In genomic region chr10:11837372-11838161, GRCh38 we compare ENCODE assay signal across 21 cellular contexts. TPM values are rescaled to one million over a fixed set of nuclear protein-coding genes. Genes with fewer than 3 reads are reported as not detected.
DNase-seq lines count a peak whose midpoint lies in the region; ATAC-seq, FAIRE-seq and TF ChIP-seq lines count a peak whose summit lies in the region.
"Had no signal": no experiment of that assay in that cellular context is flagged by ENCODE, and none has a peak within 500 bp of the region (broad histone marks: within the 10 kb centered on the region; RNA-seq: fewer than 3 reads in every experiment).

No MANE protein-coding gene starts in this region.

- no peaks in the 10 kb centered on the region; the same call in 1 of the 2 replicates for H3K9me1 ChIP-seq in IMR-90 (ENCODE audit: insufficient read depth, low read length)

- H3K23ac ChIP-seq in IMR-90 (ENCODE audit: low read depth, low read length), result no peak overlapping the region
- no peak overlapping the region for H3K23ac ChIP-seq in H1 (ENCODE audit: insufficient read length)

- H3K4me3 ChIP-seq in IMR-90 (ENCODE audit: insufficient read depth, low read depth, low read length) (no peak overlapping the region), OCI-LY7 (ENCODE audit: low read depth, low read length, poor library complexity, severe bottlenecking) (no peak overlapping the region), H1 (ENCODE audit: extremely low read depth in 1 of 4, insufficient read depth in 2 of 4, low read depth in 3 of 4, low read length in 4 of 4) (no peak overlapping the region), gastroesophageal sphincter (no peak overlapping the region), gastrocnemius medialis (no peak overlapping the region)
- H3K4me3 ChIP-seq: BLaER1 treated with 17β-estradiol and CSF1 and Interleukin-3, amounts not matched to agents 10 nM and 100 nM; HAP-1; spleen had no signal

- H3K27ac ChIP-seq in IMR-90 (ENCODE audit: insufficient read depth, low read length) (no peak overlapping the region), OCI-LY7 (ENCODE audit: low read depth, low read length, poor library complexity, severe bottlenecking) (no peak overlapping the region), H1 (ENCODE audit: low read depth, low read length) (no peak overlapping the region), gastroesophageal sphincter (no peak overlapping the region), gastrocnemius medialis (no peak overlapping the region)
- H3K27ac ChIP-seq: BLaER1 treated with 17β-estradiol and CSF1 and Interleukin-3, amounts not matched to agents 10 nM and 100 nM; KMS-11; spleen had no signal

- H2BK20ac ChIP-seq in IMR-90 (ENCODE audit: low read depth, low read length) (no peak overlapping the region), H1 (ENCODE audit: low read length) (no peak overlapping the region)

- TF ChIP-seq RAD21 in IMR-90 (IDR thresholded peaks at IDR 0.05; ENCODE audit: low read length) (no peak), H1 (IDR thresholded peaks at IDR 0.05 in 1 of 2, conservative IDR thresholded peaks at IDR 0.05 in 1 of 2; ENCODE audit: low read depth in 2 of 2, low read length in 2 of 2) (no peak)

- dilution Hi-C loops in IMR-90 (cut with HindIII; ENCODE audit: low sequenced_read_pairs, unreplicated experiment), result no loop called here

- no peaks in the 10 kb centered on the region for H3K9me3 Mint-ChIP-seq in mesothelial cell of epicardium
- H3K9me3 Mint-ChIP-seq: nephron progenitor cell; T-helper 1 cell treated with Interleukin-12 subunit alpha and Interleukin-12 subunit beta and Interleukin-4 antibody, amounts not matched to agents 30 μg/mL and 1 μg/mL, for 36 hours had no signal

- H2BK5ac ChIP-seq in IMR-90 (ENCODE audit: low read depth, low read length, poor library complexity, severe bottlenecking) (no peak overlapping the region), H1 (ENCODE audit: low read depth, low read length) (no peak overlapping the region)

- H4K91ac ChIP-seq in IMR-90 (ENCODE audit: insufficient read depth, low read depth, low read length) (no peak overlapping the region), H1 (replicated peaks; ENCODE audit: insufficient read length, low read length) (no peak overlapping the region)

- ATAC-seq in IMR-90 (ENCODE audit: low read depth), result no peak
- no peak for ATAC-seq in gastroesophageal sphincter
- ATAC-seq in gastrocnemius medialis, result no peak

- H3K9ac ChIP-seq in IMR-90 (ENCODE audit: low read depth, low read length) (no peak overlapping the region), H1 (replicated peaks in 1 of 4; ENCODE audit: extremely low read depth in 1 of 4, low read depth in 3 of 4, low read length in 3 of 4) (no peak overlapping the region)
- H3K9ac ChIP-seq: BLaER1 treated with 17β-estradiol and CSF1 and Interleukin-3, amounts not matched to agents 10 nM and 100 nM; KMS-11 had no signal

- H3K79me2 ChIP-seq in OCI-LY7 (ENCODE audit: insufficient read depth, low read depth, low read length) (no peaks in the 10 kb centered on the region), H1 (ENCODE audit: control insufficient read depth in 1 of 2, insufficient read depth in 2 of 2, low read length in 2 of 2) (no peaks in the 10 kb centered on the region; a peak in 1 of 4 replicates)

- BruUV-seq in IMR-90 (replicated peaks; lab: Mats Ljungman, UMichigan), result no TSS peak
- no TSS peak for BruUV-seq in OCI-LY7 (replicated peaks; lab: Mats Ljungman, UMichigan)

- H3K9me3 ChIP-seq in IMR-90 (ENCODE audit: control insufficient read depth, insufficient read depth, low read length), result no peaks in the 10 kb centered on the region
- no peaks in the 10 kb centered on the region for H3K9me3 ChIP-seq in OCI-LY7 (ENCODE audit: low read length)
- no peaks in the 10 kb centered on the region for H3K9me3 ChIP-seq in H1 (ENCODE audit: insufficient read depth in 2 of 2, low read depth in 1 of 2, low read length in 1 of 2)
- H3K9me3 ChIP-seq in gastroesophageal sphincter, result no peaks in the 10 kb centered on the region
- H3K9me3 ChIP-seq in gastrocnemius medialis, result no peaks in the 10 kb centered on the region
- H3K9me3 ChIP-seq: HAP-1, spleen had no signal

- no peak for FAIRE-seq in H1 (lab: Jason Lieb, UNC)
- FAIRE-seq: G401.6, islet of Langerhans had no signal

- H2AFZ ChIP-seq in IMR-90 (replicated peaks; ENCODE audit: low read length, poor library complexity), result no peak overlapping the region
- 0 out of 2 replicates have a peak overlapping the region, but pooled peaks have one; percentile 2 for H2AFZ ChIP-seq in OCI-LY7 (ENCODE audit: low read length)
- no peak overlapping the region for H2AFZ ChIP-seq in H1 (ENCODE audit: low read length)

- no peak overlapping the region for H2AK9ac ChIP-seq in IMR-90 (replicated peaks; ENCODE audit: low read depth, low read length, poor library complexity)

- H3K18ac ChIP-seq in IMR-90 (ENCODE audit: low read depth, low read length) (no peak overlapping the region), H1 (ENCODE audit: extremely low read depth, low read length) (no peak overlapping the region)

- H3K4me1 ChIP-seq in IMR-90 (ENCODE audit: control insufficient read depth, insufficient read depth, low read length), result peaks cover 1% of the 10 kb centered on the region; the same call in 1 of the 2 replicates
- H3K4me1 ChIP-seq in OCI-LY7 (ENCODE audit: insufficient read depth, low read length, poor library complexity, severe bottlenecking), result no peaks in the 10 kb centered on the region
- no peaks in the 10 kb centered on the region for H3K4me1 ChIP-seq in H1 (replicated peaks in 1 of 4; ENCODE audit: control insufficient read depth in 3 of 4, insufficient read depth in 4 of 4, low read length in 3 of 4)
- H3K4me1 ChIP-seq in gastroesophageal sphincter, result no peaks in the 10 kb centered on the region
- no peaks in the 10 kb centered on the region for H3K4me1 ChIP-seq in gastrocnemius medialis
- H3K4me1 ChIP-seq: HAP-1 had no signal

- H3K27ac Mint-ChIP-seq in mesothelial cell of epicardium, result peak overlapping the region; percentile 13
- H3K27ac Mint-ChIP-seq: nephron progenitor cell; T-helper 1 cell treated with Interleukin-12 subunit alpha and Interleukin-12 subunit beta and Interleukin-4 antibody, amounts not matched to agents 30 μg/mL and 1 μg/mL, for 36 hours had no signal

- H3K4me1 Mint-ChIP-seq in mesothelial cell of epicardium, result peaks cover 20% of the 10 kb centered on the region

- H3K4ac ChIP-seq in IMR-90 (ENCODE audit: low read depth, low read length) (no peak overlapping the region), H1 (replicated peaks; ENCODE audit: insufficient read length, low read depth, low read length) (no peak overlapping the region)

- peaks cover 2% of the 10 kb centered on the region for H3K36me3 Mint-ChIP-seq in mesothelial cell of epicardium

- TF ChIP-seq CTCF in IMR-90 (conservative IDR thresholded peaks at IDR 0.05; ENCODE audit: low read depth, low read length) (no peak), OCI-LY7 (conservative IDR thresholded peaks at IDR 0.05; ENCODE audit: low read length) (no peak), H1 (IDR thresholded peaks at IDR 0.05; ENCODE audit: control extremely low read depth in 1 of 3, insufficient read depth in 1 of 3, low read depth in 1 of 3, low read length in 3 of 3) (no peak), mesothelial cell of epicardium (IDR thresholded peaks at IDR 0.05; ENCODE audit: unreplicated experiment) (no peak), gastroesophageal sphincter (IDR thresholded peaks at IDR 0.05) (no peak), gastrocnemius medialis (IDR thresholded peaks at IDR 0.05 in 4 of 5, conservative IDR thresholded peaks at IDR 0.05 in 1 of 5) (no peak)

- no peaks in the 10 kb centered on the region for H3K27me3 Mint-ChIP-seq in mesothelial cell of epicardium (ENCODE audit: low read depth)

- H3K4me2 ChIP-seq in IMR-90 (ENCODE audit: low read depth, low read length) (no peak overlapping the region), OCI-LY7 (ENCODE audit: low read length) (no peak overlapping the region), H1 (ENCODE audit: insufficient read depth in 1 of 2, low read depth in 2 of 2, low read length in 2 of 2) (no peak overlapping the region)
- H3K4me2 ChIP-seq: BLaER1 treated with 17β-estradiol and CSF1 and Interleukin-3, amounts not matched to agents 10 nM and 100 nM; KMS-11 had no signal

- in situ Hi-C loops in IMR-90 (cut with MboI; ENCODE audit: low sequenced_read_pairs) (no loop called here), gastrocnemius medialis (cut with MboI; ENCODE audit: low sequenced_read_pairs in 4 of 4) (no loop called here)

- peaks cover 0 to 8% of the 10 kb centered on the region in 2 experiments; a peak in 2 of 4 replicates for H3K79me1 ChIP-seq in IMR-90 (ENCODE audit: low read depth in 1 of 2, low read length in 2 of 2)
- no peaks in the 10 kb centered on the region for H3K79me1 ChIP-seq in H1 (ENCODE audit: low read depth, low read length)

- no peak overlapping the region for H2AK5ac ChIP-seq in IMR-90 (ENCODE audit: low read depth, low read length)
- H2AK5ac ChIP-seq in H1 (ENCODE audit: low read depth, low read length), result no peak overlapping the region

- H4K20me1 ChIP-seq in IMR-90 (ENCODE audit: insufficient read depth, low read length) (no peaks in the 10 kb centered on the region), OCI-LY7 (ENCODE audit: insufficient read depth, low read length) (no peaks in the 10 kb centered on the region), H1 (replicated peaks in 1 of 2; ENCODE audit: control insufficient read depth in 1 of 2, insufficient read depth in 2 of 2, low read length in 2 of 2) (no peaks in the 10 kb centered on the region)
- H4K20me1 ChIP-seq: BLaER1 treated with 17β-estradiol and CSF1 and Interleukin-3, amounts not matched to agents 10 nM and 100 nM had no signal

- H3K56ac ChIP-seq in IMR-90 (ENCODE audit: extremely low read depth, insufficient read depth, low read length) (no peak overlapping the region), H1 (replicated peaks; ENCODE audit: insufficient read length, low read depth, low read length) (no peak overlapping the region)

- no CpG with 5 or more reads among the region's 17 CpGs for WGBS in IMR-90 (ENCODE audit: extremely low coverage in 2 of 2, insufficient read length in 1 of 2), 2 experiments
- 83% methylated on average over 17 of the region's 17 CpGs; no CpG with 5 or more reads in 1 of the 2 experiments for WGBS in H1 (ENCODE audit: extremely low coverage in 1 of 2, insufficient coverage in 1 of 2, insufficient read length in 1 of 2, insufficient replicate concordance in 2 of 2, low coverage in 1 of 2, low lambda C conversion rate in 2 of 2, missing lambda C conversion rate in 1 of 2), 2 experiments
- WGBS in gastroesophageal sphincter (ENCODE audit: low coverage in 1 of 2), 2 donors, result 86 to 87% methylated on average over 13 to 17 of the region's 17 CpGs

- H3K36me3 ChIP-seq in IMR-90 (ENCODE audit: control insufficient read depth, insufficient read depth, low read length), result no peaks in the 10 kb centered on the region
- H3K36me3 ChIP-seq in OCI-LY7 (ENCODE audit: insufficient read depth, low read length), result no peaks in the 10 kb centered on the region
- H3K36me3 ChIP-seq in H1 (ENCODE audit: control insufficient read depth in 2 of 4, insufficient read depth in 4 of 4, low read length in 3 of 4), result no peaks in the 10 kb centered on the region
- no peaks in the 10 kb centered on the region for H3K36me3 ChIP-seq in gastroesophageal sphincter
- H3K36me3 ChIP-seq in gastrocnemius medialis, result no peaks in the 10 kb centered on the region
- H3K36me3 ChIP-seq: BLaER1 treated with 17β-estradiol and CSF1 and Interleukin-3, amounts not matched to agents 10 nM and 100 nM; HAP-1; spleen had no signal

- no peak for TF ChIP-seq EP300 in H1 (IDR thresholded peaks at IDR 0.05; ENCODE audit: borderline replicate concordance in 1 of 2, low read depth in 2 of 2, low read length in 2 of 2)
- no peak for TF ChIP-seq EP300 in gastroesophageal sphincter (IDR thresholded peaks at IDR 0.05)

- DNase-seq in IMR-90 (no peak), OCI-LY7 (ENCODE audit: low spot score) (no peak), H1 (ENCODE audit: low read depth in 1 of 2, low spot score in 2 of 2) (no peak), mesothelial cell of epicardium (ENCODE audit: low spot score in 2 of 2, unreplicated experiment in 2 of 2) (no peak), hippocampal formation (lab: John Stamatoyannopoulos, UW) (no peak), gastrocnemius medialis (no peak)
- no peak for DNase-seq in activated CD4-positive, alpha-beta T cell treated with anti-CD3 and anti-CD28 coated beads for 4 hours
- DNase-seq: activated effector memory CD4-positive, alpha-beta T cell treated with anti-CD3 and anti-CD28 coated beads, Interleukin-2, amount 50 U/mL, for 16 hours; activated T-cell treated with anti-CD3 and anti-CD28 coated beads, Interleukin-2, amount 50 U/mL, for 1 hour; NCI-H1694; NCI-H2171; NCI-H526 treated with DMSO at 0.1 percent for 48 hours; nephron progenitor cell; spleen had no signal

- TF ChIP-seq POLR2A in IMR-90 (IDR thresholded peaks at IDR 0.05; ENCODE audit: low read depth, low read length) (no peak), H1 (IDR thresholded peaks at IDR 0.05; ENCODE audit: control extremely low read depth in 1 of 2, low read depth in 2 of 2, low read length in 2 of 2) (no peak), gastroesophageal sphincter (IDR thresholded peaks at IDR 0.05) (no peak), gastrocnemius medialis (IDR thresholded peaks at IDR 0.05) (no peak)

- no peak overlapping the region for H3K14ac ChIP-seq in IMR-90 (replicated peaks; ENCODE audit: low read depth, low read length)
- no peak overlapping the region for H3K14ac ChIP-seq in H1 (ENCODE audit: insufficient read length)

- CTCF ChIA-PET in IMR-90 (lab: Yijun Ruan, JAX), result no interaction called here
- CTCF ChIA-PET in OCI-LY7 (lab: Charles Lee; ENCODE audit: unreplicated experiment), result interaction anchor here (0.6 kb wide), 1 partner anchor 106 kb away, joined by 3 read pairs; no protein-coding TSS in a partner anchor
- CTCF ChIA-PET in H1 (lab: Charles Lee; ENCODE audit: partially characterized antibody), result interaction anchor here (0.9 to 2.7 kb wide), 10 partner anchors 9 to 152 kb away, joined by 3 to 12 read pairs (median 4); no protein-coding TSS in a partner anchor

- no peaks in the 10 kb centered on the region for H3K23me2 ChIP-seq in H1 (ENCODE audit: low read depth, low read length)

- no peak overlapping the region for H2BK12ac ChIP-seq in H1 (ENCODE audit: low read depth, low read length)

- H2BK15ac ChIP-seq in IMR-90 (ENCODE audit: low read depth, low read length), result no peak overlapping the region
- no peak overlapping the region for H2BK15ac ChIP-seq in H1 (ENCODE audit: low read length)

- H3K9me2 ChIP-seq in OCI-LY7 (ENCODE audit: insufficient read depth, low read length), result no peaks in the 10 kb centered on the region

- H2BK120ac ChIP-seq in IMR-90 (ENCODE audit: low read depth, low read length) (no peak overlapping the region), H1 (replicated peaks; ENCODE audit: low read depth, low read length) (no peak overlapping the region)

- intact Hi-C loops in IMR-90 (cut with micrococcal nuclease), result no loop called here
- intact Hi-C loops in OCI-LY7 (cut with micrococcal nuclease; ENCODE audit: unreplicated experiment), result no loop called here
- intact Hi-C loops in gastrocnemius medialis (cut with DNase I; ENCODE audit: low total_unique reads), result no loop called here

- H3K27me3 ChIP-seq in IMR-90 (ENCODE audit: control insufficient read depth, insufficient read depth, low read length) (no peaks in the 10 kb centered on the region), H1 (replicated peaks in 1 of 4; ENCODE audit: control insufficient read depth in 3 of 4, extremely low read depth in 1 of 4, insufficient read depth in 3 of 4, low read length in 3 of 4) (no peaks in the 10 kb centered on the region), gastroesophageal sphincter (peaks cover 4% of the 10 kb centered on the region), gastrocnemius medialis (no peaks in the 10 kb centered on the region)
- H3K27me3 ChIP-seq: BLaER1 treated with 17β-estradiol and CSF1 and Interleukin-3, amounts not matched to agents 10 nM and 100 nM; spleen had no signal

- POLR2A ChIA-PET in IMR-90 (lab: Charles Lee; ENCODE audit: unreplicated experiment), result no interaction called here
- POLR2A ChIA-PET in OCI-LY7 (lab: Charles Lee), result no interaction called here
- POLR2A ChIA-PET in H1 (lab: Charles Lee; ENCODE audit: partially characterized antibody), result interaction anchor here (1.6 kb wide), 1 partner anchor 12 kb away, joined by 3 read pairs; no protein-coding TSS in a partner anchor

- no peak overlapping the region for H3K4me3 Mint-ChIP-seq in mesothelial cell of epicardium
- H3K4me3 Mint-ChIP-seq: nephron progenitor cell; T-helper 1 cell treated with Interleukin-12 subunit alpha and Interleukin-12 subunit beta and Interleukin-4 antibody, amounts not matched to agents 30 μg/mL and 1 μg/mL, for 36 hours had no signal

- H4K5ac ChIP-seq in IMR-90 (ENCODE audit: low read depth, low read length), result no peak overlapping the region
- H4K5ac ChIP-seq in H1 (ENCODE audit: insufficient read length, low read depth, low read length), result no peak overlapping the region

- H4K8ac ChIP-seq in IMR-90 (ENCODE audit: low read depth in 2 of 2, low read length in 2 of 2) (no peak overlapping the region), H1 (ENCODE audit: extremely low read depth, insufficient read depth, low read length) (no peak overlapping the region)

RNA-seq across cellular contexts. Expression of gene PROSER2, which starts 14.4 kb away (rescaled TPM):
- 1.4 TPM in 2 replicates for total RNA-seq in IMR-90 (2012; rRNA removed)
- 2.0 and 2.1 TPM in 2 replicates for polyA plus RNA-seq in IMR-90 (2012; rRNA removed)
- polyA plus RNA-seq in IMR-90 (2012; cell fraction: cytosol; rRNA removed), result 2.3 and 2.7 TPM in 2 replicates
- polyA plus RNA-seq in IMR-90 (2012; cell fraction: nucleus; rRNA removed; ENCODE audit: low replicate concordance), result 1.8 and 3.5 TPM in 2 replicates
- total RNA-seq in OCI-LY7 (2014; rRNA removed; shearing (Covaris generic)), result not detected in 2 replicates
- total RNA-seq in OCI-LY7 (2022), result not detected in 2 replicates
- total RNA-seq in H1 (2021; fragmentation: NEBNext Ultra II Directional; extraction: Animal tissue kit (Norgen Biotek cat#: 25700)), result 11.6 and 13.7 TPM in 2 replicates
- polyA plus RNA-seq in H1 (2011; rRNA removed), result 3.9 and 6.5 TPM in 2 replicates
- polyA plus RNA-seq in H1 (2011; cell fraction: cytosol; rRNA removed), result 4.2 TPM
- 5.3 TPM for polyA plus RNA-seq in H1 (2011; cell fraction: nucleus; rRNA removed)
- polyA plus RNA-seq in H1 (2012, experiment 1 of 2), result 5.9 to 7.9 TPM (median 7.2 TPM) in 4 replicates
- polyA plus RNA-seq in H1 (2012, experiment 2 of 2), result 6.4 TPM
- polyA plus RNA-seq in H1 (2013, experiment 1 of 2), result 4.6 TPM
- 4.6 TPM for polyA plus RNA-seq in H1 (2013, experiment 2 of 2)
- polyA minus RNA-seq in H1 (2011; rRNA and poly(A)+ RNA removed), result 3.7 and 5.5 TPM in 2 replicates
- 3.1 TPM for polyA minus RNA-seq in H1 (2011; cell fraction: cytosol; rRNA and poly(A)+ RNA removed)
- 4.1 TPM for polyA minus RNA-seq in H1 (2011; cell fraction: nucleus; rRNA and poly(A)+ RNA removed)
- total RNA-seq in mesothelial cell of epicardium, result 16.9 to 17.8 TPM (median 17.6 TPM) in 3 replicates
- total RNA-seq in gastroesophageal sphincter, result 10 to 100 TPM in 1 of 4 donors, 1 to 10 TPM in 2, under 1 TPM in 1; 0.62 to 10.3 (median 1.8) TPM
- 1 to 10 TPM in 3 of 4 donors, under 1 TPM in 1; 0.88 to 3.4 (median 1.4) TPM for total RNA-seq in gastrocnemius medialis
